21 cellular contexts compared by ENCODE assay signal in the genomic region with DNA sequence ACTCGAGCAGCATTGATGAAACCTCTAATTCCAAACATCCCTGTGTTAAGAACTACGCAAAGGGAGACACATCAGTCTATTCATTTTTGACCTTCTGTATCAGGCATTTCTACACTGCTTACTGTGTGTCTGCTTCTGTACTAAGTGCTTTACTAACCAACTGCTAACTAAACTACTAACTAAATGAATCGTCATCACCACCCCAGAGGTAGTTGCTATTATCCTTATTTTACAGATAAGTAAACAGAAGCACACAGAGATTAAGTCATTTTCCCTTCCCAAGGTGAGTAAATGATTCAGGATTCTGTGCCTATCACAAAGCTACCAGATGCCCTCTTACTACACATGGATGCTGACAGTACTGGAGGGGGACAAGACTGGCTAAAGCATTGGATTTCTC.
"Had no signal": no experiment of that assay in that cellular context is flagged by ENCODE, and none has a peak within 500 bp of the region (broad histone marks: within the 10 kb centered on the region; RNA-seq: fewer than 3 reads in every experiment).

No MANE protein-coding gene starts in this region.

- H3K4me2 ChIP-seq: SK-N-SH had no signal

- H3K9me3 ChIP-seq: SK-N-SH had no signal

- DNase-seq: Karpas-422, KG1, MM.1S, NCI-H1092 treated with DMSO at 0.1 percent for 48 hours, NCI-H1436, NCI-H187, NCI-H2029, NCI-H2081 treated with DMSO at 0.1 percent for 48 hours, NCI-H2171, NCI-H226, NCI-H446, NCI-H510A, NCI-H524 treated with DMSO at 0.1 percent for 48 hours, NCI-H69, NCI-H774, PC-3, SHP77, SK-N-SH, SW 1271 had no signal

- H3K27ac ChIP-seq: RWPE1 had no signal

- ATAC-seq: Panc1, PC-3 had no signal

- H3K9ac ChIP-seq: SK-N-SH had no signal
